Comparison of ENCODE assay signal across 15 cellular contexts in genomic region chr2:54526226-54526879, GRCh38.
"Had no signal": no experiment of that assay in that cellular context is flagged by ENCODE, and none has a peak within 500 bp of the region (broad histone marks: within the 10 kb centered on the region; RNA-seq: fewer than 3 reads in every experiment).

No MANE protein-coding gene starts in this region.

- DNase-seq: activated B cell treated with CpG ODN at 0.5 μM for 24 hours; activated CD4-positive, alpha-beta T cell treated with anti-CD3 and anti-CD28 coated beads, Interleukin-2, amount 10 ng/mL, durations not matched to agents 24 days and 14 days; activated naive CD4-positive, alpha-beta T cell; central memory CD4-positive, alpha-beta T cell; glutamatergic neuron; nephron progenitor cell; ovary; stimulated activated CD4-positive, alpha-beta T cell treated with anti-CD3 and anti-CD28 coated beads, Interleukin-4, amount 100 ng/mL, for 4 hours; trophoblast cell had no signal

- H3K27ac ChIP-seq: ovary had no signal

- H3K4me3 ChIP-seq: ovary, skin epidermis had no signal

- H3K9me3 ChIP-seq: ovary had no signal

- FAIRE-seq: TTC549 had no signal

- H3K4me3 Mint-ChIP-seq: activated B cell treated with CpG ODN at 0.5 μM for 24 hours; activated CD4-positive, alpha-beta T cell treated with anti-CD3 and anti-CD28 coated beads, Interleukin-2, amount 10 ng/mL, durations not matched to agents 24 days and 14 days; activated T-helper 1 cell treated with anti-CD3 and anti-CD28 coated beads, Interleukin-12 subunit alpha, Interleukin-12 subunit beta, Interleukin-2, Interleukin-4 antibody, amounts not matched to agents 30 ng/mL and 10 ng/mL and 1 ng/mL, durations not matched to agents 14 hours and 24 hours and 36 hours; dendritic cell treated with granulocyte-macrophage colony-stimulating factor and Interleukin-4, amounts not matched to agents 40 ng/mL and 50 ng/mL, for 4 days; memory B cell; nephron progenitor cell had no signal

- H3K27me3 ChIP-seq: ovary had no signal

- H3K27me3 Mint-ChIP-seq: activated B cell treated with CpG ODN at 0.5 μM for 24 hours, memory B cell had no signal

- H3K36me3 Mint-ChIP-seq: memory B cell had no signal

- H3K27ac Mint-ChIP-seq: activated B cell treated with CpG ODN at 0.5 μM for 24 hours; activated T-helper 1 cell treated with anti-CD3 and anti-CD28 coated beads, Interleukin-12 subunit alpha, Interleukin-12 subunit beta, Interleukin-2, Interleukin-4 antibody, amounts not matched to agents 30 ng/mL and 10 ng/mL and 1 ng/mL, durations not matched to agents 14 hours and 24 hours and 36 hours; dendritic cell treated with granulocyte-macrophage colony-stimulating factor and Interleukin-4, amounts not matched to agents 40 ng/mL and 50 ng/mL, for 4 days; memory B cell had no signal

- H3K9me3 Mint-ChIP-seq: activated B cell treated with CpG ODN at 0.5 μM for 24 hours; activated CD4-positive, alpha-beta T cell treated with anti-CD3 and anti-CD28 coated beads, Interleukin-2, amount 10 ng/mL, durations not matched to agents 24 days and 14 days; activated T-helper 1 cell treated with anti-CD3 and anti-CD28 coated beads, Interleukin-12 subunit alpha, Interleukin-12 subunit beta, Interleukin-2, Interleukin-4 antibody, amounts not matched to agents 30 ng/mL and 10 ng/mL and 1 ng/mL, durations not matched to agents 14 hours and 24 hours and 36 hours; dendritic cell treated with granulocyte-macrophage colony-stimulating factor and Interleukin-4, amounts not matched to agents 40 ng/mL and 50 ng/mL, for 4 days; memory B cell; nephron progenitor cell had no signal

- ATAC-seq: left lobe of liver had no signal

- H3K36me3 ChIP-seq: ovary had no signal
